ENCODE assay signal across 22 cellular contexts in genomic region chr2:61005736-61006135, GRCh38.
"Had no signal": no experiment of that assay in that cellular context is flagged by ENCODE, and none has a peak within 500 bp of the region (broad histone marks: within the 10 kb centered on the region; RNA-seq: fewer than 3 reads in every experiment).

No MANE protein-coding gene starts in this region.

- H3K79me2 ChIP-seq: parathyroid adenoma had no signal

- H3K27ac ChIP-seq: dorsolateral prefrontal cortex, neural progenitor cell, parathyroid adenoma, right atrium auricular region, sigmoid colon, spleen, testis, tibial artery had no signal

- H2AFZ ChIP-seq: neural progenitor cell, parathyroid adenoma had no signal

- H3K4me3 ChIP-seq: dorsolateral prefrontal cortex, lung, right atrium auricular region, sigmoid colon, spleen, testis, tibial artery had no signal

- H3K36me3 ChIP-seq: neural progenitor cell, right atrium auricular region had no signal

- H3K4me1 ChIP-seq: neural progenitor cell, parathyroid adenoma, right atrium auricular region, sigmoid colon, spleen, testis, tibial artery had no signal

- ATAC-seq: left lobe of liver; natural killer cell treated with Interleukin-12 subunit alpha and Interleukin-12 subunit beta and Interleukin-15 and Interleukin-18, amount 100 ng/mL, for 72 hours; stimulated activated memory B cell treated with anti-CD40 and anti-IgM and Interleukin-4, amounts not matched to agents 10 μg/mL and 1 μg/mL and 100 μg/mL, for 72 hours; stimulated activated naive CD8-positive, alpha-beta T cell treated with anti-CD3 and anti-CD28 coated beads, Interleukin-15, Interleukin-2, amounts not matched to agents 100 U/mL and 50 U/mL, for 24 hours had no signal

- FAIRE-seq: colon, frontal cortex, keratinocyte, urothelium cell line had no signal

- H3K9me3 ChIP-seq: right atrium auricular region, sigmoid colon, spleen, testis, tibial artery had no signal

- H3K27me3 ChIP-seq: dorsolateral prefrontal cortex, neural progenitor cell, right atrium auricular region, sigmoid colon, spleen, testis, tibial artery had no signal

- DNase-seq: dorsolateral prefrontal cortex; effector CD4-positive, alpha-beta T cell; hypothalamus; immature natural killer cell; sigmoid colon; spleen; stimulated activated CD4-positive, alpha-beta T cell treated with anti-CD3 and anti-CD28 coated beads, Interleukin-4, amount 100 ng/mL, for 4 hours; stimulated activated naive CD8-positive, alpha-beta T cell treated with anti-CD3 and anti-CD28 coated beads, Interleukin-15, Interleukin-2, amounts not matched to agents 100 U/mL and 50 U/mL, for 24 hours; substantia nigra; testis; tibial artery had no signal

- H3K9ac ChIP-seq: neural progenitor cell, parathyroid adenoma had no signal
